Comparison of ENCODE assay signal across 6 cellular contexts in the genomic region with DNA sequence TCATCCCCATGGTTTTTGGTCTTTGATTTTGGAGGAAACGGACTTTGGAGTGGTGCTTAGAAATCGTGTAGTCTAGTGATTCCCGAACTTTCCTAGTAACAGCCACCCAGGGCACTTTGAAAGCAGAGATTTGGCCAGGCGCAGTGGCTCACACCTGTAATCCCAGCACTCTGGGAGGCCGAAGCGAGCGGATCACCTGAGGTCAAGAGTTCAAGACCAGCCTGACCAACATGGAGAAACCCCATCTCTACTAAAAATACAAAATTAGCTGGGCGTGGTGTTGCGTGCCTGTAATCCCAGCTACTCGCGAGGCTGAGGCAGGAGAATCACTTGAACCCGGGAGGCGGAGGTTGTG. TPM values are rescaled to one million over a fixed set of nuclear protein-coding genes. Genes with fewer than 3 reads are reported as not detected.
A peak's percentile ranks its signal among the peaks of the same experiment; 100 is the strongest.
DNase-seq lines count a peak whose midpoint lies in the region; ATAC-seq and TF ChIP-seq lines count a peak whose summit lies in the region.
"Not testable (repeated sequence)": the region's sequence is repeated elsewhere in the genome, so short reads cannot be mapped to it uniquely, and the experiment has no call there.

No MANE protein-coding gene starts in this region.

- 78% methylated on average over 7 of the region's 13 CpGs for WGBS in esophagus muscularis mucosa

- H3K27me3 ChIP-seq in OCI-LY1 (ENCODE audit: insufficient read depth, low read length); esophagus muscularis mucosa: not testable (repeated sequence)

- H2AFZ ChIP-seq in OCI-LY1 (ENCODE audit: low read length) = not testable (repeated sequence)

- H4K20me1 ChIP-seq in OCI-LY1 (ENCODE audit: insufficient read depth, low read length) = not testable (repeated sequence)

- H3K27me3 Mint-ChIP-seq in CD14-positive monocyte (ENCODE audit: low read depth in 3 of 3); activated naive CD8-positive, alpha-beta T cell treated with anti-CD3 and anti-CD28 coated beads for 36 hours; stimulated activated memory B cell treated with anti-CD40 and anti-IgM and Interleukin-4, amounts not matched to agents 10 μg/mL and 1 μg/mL and 100 μg/mL, for 72 hours: not testable (repeated sequence)

- H3K4me3 ChIP-seq in OCI-LY1 (ENCODE audit: low read depth, low read length, poor library complexity, severe bottlenecking) (peak overlapping the region; percentile 94), esophagus muscularis mucosa (peak overlapping the region; percentile 70 to 90 (median 76))
- not testable (repeated sequence) for H3K4me3 ChIP-seq in mucosa of descending colon

- not testable (repeated sequence) for DNase-seq in CD14-positive monocyte (ENCODE audit: low spot score); activated naive CD8-positive, alpha-beta T cell treated with anti-CD3 and anti-CD28 coated beads for 36 hours; esophagus muscularis mucosa (ENCODE audit: extremely low spot score)
- peak in 2 of 3 donors; percentile 48 to 51 for DNase-seq in mucosa of descending colon

- H3K36me3 Mint-ChIP-seq in CD14-positive monocyte = peaks cover 31 to 58% of the 10 kb centered on the region in 2 donors
- H3K36me3 Mint-ChIP-seq in activated naive CD8-positive, alpha-beta T cell treated with anti-CD3 and anti-CD28 coated beads for 36 hours = peaks cover 47% of the 10 kb centered on the region
- peaks cover 46% of the 10 kb centered on the region for H3K36me3 Mint-ChIP-seq in stimulated activated memory B cell treated with anti-CD40 and anti-IgM and Interleukin-4, amounts not matched to agents 10 μg/mL and 1 μg/mL and 100 μg/mL, for 72 hours

- not testable (repeated sequence) for TF ChIP-seq POLR2A in esophagus muscularis mucosa (IDR thresholded peaks at IDR 0.05; ENCODE audit: low read depth)

- H3K9me3 ChIP-seq in OCI-LY1 (ENCODE audit: low read length); esophagus muscularis mucosa; mucosa of descending colon: not testable (repeated sequence)

- intact Hi-C loops in CD14-positive monocyte (cut with micrococcal nuclease) = loop anchor here (2.0 to 10.0 kb wide), 4 partner anchors 29 to 147 kb away; a partner anchor contains a TSS
- intact Hi-C loops in esophagus muscularis mucosa (cut with DNase I); mucosa of descending colon (cut with DNase I, micrococcal nuclease): not testable (repeated sequence)

- peaks cover 28% of the 10 kb centered on the region for H3K4me1 ChIP-seq in OCI-LY1 (ENCODE audit: insufficient read depth, low read length, severe bottlenecking)
- H3K4me1 ChIP-seq in esophagus muscularis mucosa = peaks cover 24 to 43% (median 33%) of the 10 kb centered on the region in 4 donors
- H3K4me1 ChIP-seq in mucosa of descending colon (ENCODE audit: low read depth) = peaks cover 16% of the 10 kb centered on the region

- peak overlapping the region; percentile 98 to 99 for H3K4me3 Mint-ChIP-seq in CD14-positive monocyte
- H3K4me3 Mint-ChIP-seq in activated naive CD8-positive, alpha-beta T cell treated with anti-CD3 and anti-CD28 coated beads for 36 hours = peak overlapping the region; percentile 98
- peak overlapping the region; percentile 98 for H3K4me3 Mint-ChIP-seq in stimulated activated memory B cell treated with anti-CD40 and anti-IgM and Interleukin-4, amounts not matched to agents 10 μg/mL and 1 μg/mL and 100 μg/mL, for 72 hours

- TF ChIP-seq EP300 in esophagus muscularis mucosa (IDR thresholded peaks at IDR 0.05) = not testable (repeated sequence)

- H3K27ac ChIP-seq in OCI-LY1 (ENCODE audit: low read depth, low read length, poor library complexity, severe bottlenecking) = peak overlapping the region; percentile 91
- H3K27ac ChIP-seq in esophagus muscularis mucosa (replicated peaks in 1 of 4) = peak overlapping the region; percentile 92 to 96 (median 94)

- H3K4me1 Mint-ChIP-seq in CD14-positive monocyte = peaks cover 47% of the 10 kb centered on the region
- peaks cover 25% of the 10 kb centered on the region for H3K4me1 Mint-ChIP-seq in activated naive CD8-positive, alpha-beta T cell treated with anti-CD3 and anti-CD28 coated beads for 36 hours
- H3K4me1 Mint-ChIP-seq in stimulated activated memory B cell treated with anti-CD40 and anti-IgM and Interleukin-4, amounts not matched to agents 10 μg/mL and 1 μg/mL and 100 μg/mL, for 72 hours = peaks cover 44% of the 10 kb centered on the region

- H3K36me3 ChIP-seq in OCI-LY1 (ENCODE audit: insufficient read depth, low read length) = peaks cover 73% of the 10 kb centered on the region
- H3K36me3 ChIP-seq in esophagus muscularis mucosa = peaks cover 27 to 64% (median 53%) of the 10 kb centered on the region in 4 donors
- not testable (repeated sequence) for H3K36me3 ChIP-seq in mucosa of descending colon (ENCODE audit: low read depth)

- H3K79me2 ChIP-seq in OCI-LY1 (ENCODE audit: insufficient read depth, low read length) = peaks cover 30% of the 10 kb centered on the region

- H3K9me3 Mint-ChIP-seq in CD14-positive monocyte; activated naive CD8-positive, alpha-beta T cell treated with anti-CD3 and anti-CD28 coated beads for 36 hours; stimulated activated memory B cell treated with anti-CD40 and anti-IgM and Interleukin-4, amounts not matched to agents 10 μg/mL and 1 μg/mL and 100 μg/mL, for 72 hours: not testable (repeated sequence)

- not testable (repeated sequence) for ATAC-seq in mucosa of descending colon; stimulated activated memory B cell treated with anti-CD40 and anti-IgM and Interleukin-4, amounts not matched to agents 10 μg/mL and 1 μg/mL and 100 μg/mL, for 72 hours

- H3K9ac ChIP-seq in OCI-LY1 (ENCODE audit: low read length) = peak overlapping the region; percentile 91

- not testable (repeated sequence) for H3F3A ChIP-seq in OCI-LY1 (ENCODE audit: insufficient read depth, low read length)

- peak overlapping the region; percentile 81 for H3K4me2 ChIP-seq in OCI-LY1 (ENCODE audit: low read length)

- not testable (repeated sequence) for TF ChIP-seq CTCF in CD14-positive monocyte (IDR thresholded peaks at IDR 0.05); OCI-LY1 (IDR thresholded peaks at IDR 0.05; ENCODE audit: low read length); esophagus muscularis mucosa (IDR thresholded peaks at IDR 0.05); mucosa of descending colon (IDR thresholded peaks at IDR 0.05)

- H3K27ac Mint-ChIP-seq in CD14-positive monocyte = peak overlapping the region; percentile 98 to 100 (median 100)
- peak overlapping the region; percentile 100 for H3K27ac Mint-ChIP-seq in activated naive CD8-positive, alpha-beta T cell treated with anti-CD3 and anti-CD28 coated beads for 36 hours
- peak overlapping the region; percentile 97 for H3K27ac Mint-ChIP-seq in stimulated activated memory B cell treated with anti-CD40 and anti-IgM and Interleukin-4, amounts not matched to agents 10 μg/mL and 1 μg/mL and 100 μg/mL, for 72 hours

- H3K9me2 ChIP-seq in OCI-LY1 (ENCODE audit: low read depth, low read length) = not testable (repeated sequence)

RNA-seq across cellular contexts. Expression of a gene that starts 1.2 kb away (rescaled TPM):
- 100 to 1,000 TPM; 260 to 298 TPM for polyA plus RNA-seq in CD14-positive monocyte
- 10 to 100 TPM; 94.0 to 94.5 TPM for total RNA-seq in activated naive CD8-positive, alpha-beta T cell treated with anti-CD3 and anti-CD28 coated beads for 36 hours
- 100 to 1,000 TPM; 120 to 179 (median 160) TPM for total RNA-seq in esophagus muscularis mucosa
- total RNA-seq in mucosa of descending colon = 100 to 1,000 TPM; 186 to 257 (median 198) TPM

RNA-seq across cellular contexts. Expression of a gene that starts 1.3 kb away (rescaled TPM):
- 10 to 100 TPM; 17.2 to 23.4 TPM for polyA plus RNA-seq in CD14-positive monocyte
- 100 to 1,000 TPM; 154 to 158 TPM for total RNA-seq in activated naive CD8-positive, alpha-beta T cell treated with anti-CD3 and anti-CD28 coated beads for 36 hours
- 10 to 100 TPM in 2 of 4 donors, 1 to 10 TPM in 2; 7.5 to 23.4 (median 10.8) TPM for total RNA-seq in esophagus muscularis mucosa
- 10 to 100 TPM; 17.0 to 22.9 (median 18.4) TPM for total RNA-seq in mucosa of descending colon

RNA-seq across cellular contexts. Expression of a gene that starts 24.5 kb away (rescaled TPM):
- polyA plus RNA-seq in CD14-positive monocyte = under 1 TPM in 1 of 2 donors, not detected in 1; 0.04 TPM
- 10 to 100 TPM in 1 of 2 experiments, 1 to 10 TPM in 1; 8.0 to 12.1 TPM for total RNA-seq in activated naive CD8-positive, alpha-beta T cell treated with anti-CD3 and anti-CD28 coated beads for 36 hours
- 10 to 100 TPM in 1 of 4 donors, 1 to 10 TPM in 3; 5.4 to 16.9 (median 7.1) TPM for total RNA-seq in esophagus muscularis mucosa
- 10 to 100 TPM in 1 of 3 donors, 1 to 10 TPM in 2; 2.1 to 12.2 (median 2.3) TPM for total RNA-seq in mucosa of descending colon

RNA-seq across cellular contexts. Expression of a gene that starts 26.6 kb away (rescaled TPM):
- 10 to 100 TPM; 75.2 to 87.6 TPM for polyA plus RNA-seq in CD14-positive monocyte
- total RNA-seq in activated naive CD8-positive, alpha-beta T cell treated with anti-CD3 and anti-CD28 coated beads for 36 hours = 10 to 100 TPM; 53.4 to 57.7 TPM
- total RNA-seq in esophagus muscularis mucosa = 100 to 1,000 TPM; 220 to 267 (median 239) TPM
- total RNA-seq in mucosa of descending colon = 100 to 1,000 TPM; 144 to 234 (median 199) TPM

RNA-seq across cellular contexts. Expression of a gene that starts 28.2 kb away (rescaled TPM):
- polyA plus RNA-seq in CD14-positive monocyte = 10 to 100 TPM; 32.3 to 32.5 TPM
- total RNA-seq in activated naive CD8-positive, alpha-beta T cell treated with anti-CD3 and anti-CD28 coated beads for 36 hours = 10 to 100 TPM; 38.2 to 41.7 TPM
- 100 to 1,000 TPM; 115 to 157 (median 139) TPM for total RNA-seq in esophagus muscularis mucosa
- 100 to 1,000 TPM in 2 of 3 donors, 10 to 100 TPM in 1; 63.4 to 106 (median 104) TPM for total RNA-seq in mucosa of descending colon

Comparison
In these comparisons a context has a peak if more than half of its experiments do, and no peak if none do; other contexts are left out.
1. RNA of a gene that starts 1.3 kb away (total RNA-seq): 154 to 158 TPM in activated naive CD8-positive, alpha-beta T cell treated with anti-CD3 and anti-CD28 coated beads for 36 hours; 17.0 to 22.9 TPM in mucosa of descending colon and 7.5 to 23.4 TPM in esophagus muscularis mucosa; every median in the first group is over 4 times any median in the second.
2. Peak in every context shown above with its lines, with median percentiles within 50 percentile points of each other: H3K27ac Mint-ChIP-seq and H3K4me3 Mint-ChIP-seq.